8 cellular contexts compared by ENCODE assay signal in genomic region chr6:78867370-78868040, GRCh38. TPM values are rescaled to one million over a fixed set of nuclear protein-coding genes. Genes with fewer than 3 reads are reported as not detected.
DNase-seq lines count a peak whose midpoint lies in the region; ATAC-seq and TF ChIP-seq lines count a peak whose summit lies in the region.

Gene IRAK1BP1 (plus strand): TSS chr6:78867551. CDS start chr6:78867577, 26 bp downstream.

- H3K36me3 ChIP-seq in heart right ventricle, result peaks cover 0 to 20% (median 0%) of the 10 kb centered on the region in 9 donors
- H3K36me3 ChIP-seq in upper lobe of left lung, result no peaks in the 10 kb centered on the region

- ATAC-seq in HG02571 (IDR thresholded peaks at IDR 0.05; ENCODE audit: unreplicated experiment) (peak; percentile 99), heart right ventricle (peak; percentile 98 to 100 (median 99)), upper lobe of left lung (ENCODE audit: low FRiP score in 2 of 2) (peak; percentile 97 to 98)

- TF ChIP-seq POLR2A in GM10847 (IDR thresholded peaks at IDR 0.05; ENCODE audit: extremely low read depth, insufficient read length), result peak; percentile 70
- peak in 1 of 4 donors; percentile 44 for TF ChIP-seq POLR2A in upper lobe of left lung (IDR thresholded peaks at IDR 0.05)

- TF ChIP-seq EP300 in upper lobe of left lung (IDR thresholded peaks at IDR 0.05), result no peak

- intact Hi-C loops in heart right ventricle (cut with DNase I), result no loop called here
- intact Hi-C loops in posterior cingulate gyrus (cut with DNase I), result no loop called here

- TF ChIP-seq CTCF in heart right ventricle (IDR thresholded peaks at IDR 0.05), result no peak
- TF ChIP-seq CTCF in upper lobe of left lung (IDR thresholded peaks at IDR 0.05), result peak in 1 of 6 experiments; percentile 8

- H3K4me1 ChIP-seq in heart right ventricle (peaks cover 0 to 17% (median 5%) of the 10 kb centered on the region in 9 donors), upper lobe of left lung (peaks cover 0 to 3% (median 1%) of the 10 kb centered on the region in 4 donors)

- DNase-seq in NCI-H1092 treated with DMSO at 0.1 percent for 48 hours (lab: John Stamatoyannopoulos, UW) (peak; percentile 87), SKM-1 treated with dmso at 0.1 percent for 144 hours (lab: John Stamatoyannopoulos, UW; ENCODE audit: unreplicated experiment) (peak; percentile 68), heart right ventricle (peak; percentile 81 to 82), posterior cingulate gyrus (peak; percentile 81 to 98 (median 88)), upper lobe of left lung (peak; percentile 88 to 92)
- DNase-seq in activated naive CD8-positive, alpha-beta T cell treated with anti-CD3 and anti-CD28 coated beads, Interleukin-2, amount 50 U/mL, for 16 hours (ENCODE audit: low read depth, low spot score), result peak; percentile 36

- peak within 1 kb of the TSS in 9 of 10 donors; percentile 24 to 78 (median 64) for H3K27ac ChIP-seq in heart right ventricle
- peak within 1 kb of the TSS; percentile 44 to 72 (median 55) for H3K27ac ChIP-seq in upper lobe of left lung

- WGBS in heart right ventricle, 2 donors, result 0% methylated on average over 48 of the region's 48 CpGs
- 0 to 1% methylated on average over 21 to 44 of the region's 48 CpGs for WGBS in upper lobe of left lung, 2 donors

- H3K9me3 ChIP-seq in heart right ventricle (no peaks in the 10 kb centered on the region), upper lobe of left lung (no peaks in the 10 kb centered on the region)

- H3K27me3 ChIP-seq in heart right ventricle (no peaks in the 10 kb centered on the region), upper lobe of left lung (no peaks in the 10 kb centered on the region)

- H3K4me3 ChIP-seq in heart right ventricle (peak within 1 kb of the TSS; percentile 57 to 97 (median 86)), upper lobe of left lung (peak within 1 kb of the TSS; percentile 65 to 94 (median 67))

RNA-seq across cellular contexts. Expression of gene IRAK1BP1, which starts in this region (rescaled TPM):
- total RNA-seq in heart right ventricle (1 to 10 TPM; 2.0 to 6.9 (median 3.2) TPM), upper lobe of left lung (1 to 10 TPM; 2.2 to 9.6 (median 5.2) TPM)
- 1 to 10 TPM; 1.1 to 5.4 TPM for polyA plus RNA-seq in heart right ventricle

Comparison
In these comparisons a context has a peak if more than half of its experiments do, and no peak if none do; other contexts are left out.
1. Peak in every context shown above with its lines: DNase-seq, ATAC-seq, H3K4me3 ChIP-seq and H3K27ac ChIP-seq.
2. DNase-seq: peak in every context shown above with its lines; median percentile 90 in upper lobe of left lung; 88 in posterior cingulate gyrus; 87 in NCI-H1092 treated with DMSO at 0.1 percent for 48 hours; 82 in heart right ventricle; 68 in SKM-1 treated with dmso at 0.1 percent for 144 hours; 36 in activated naive CD8-positive, alpha-beta T cell treated with anti-CD3 and anti-CD28 coated beads, Interleukin-2, amount 50 U/mL, for 16 hours.